In the genomic region with DNA sequence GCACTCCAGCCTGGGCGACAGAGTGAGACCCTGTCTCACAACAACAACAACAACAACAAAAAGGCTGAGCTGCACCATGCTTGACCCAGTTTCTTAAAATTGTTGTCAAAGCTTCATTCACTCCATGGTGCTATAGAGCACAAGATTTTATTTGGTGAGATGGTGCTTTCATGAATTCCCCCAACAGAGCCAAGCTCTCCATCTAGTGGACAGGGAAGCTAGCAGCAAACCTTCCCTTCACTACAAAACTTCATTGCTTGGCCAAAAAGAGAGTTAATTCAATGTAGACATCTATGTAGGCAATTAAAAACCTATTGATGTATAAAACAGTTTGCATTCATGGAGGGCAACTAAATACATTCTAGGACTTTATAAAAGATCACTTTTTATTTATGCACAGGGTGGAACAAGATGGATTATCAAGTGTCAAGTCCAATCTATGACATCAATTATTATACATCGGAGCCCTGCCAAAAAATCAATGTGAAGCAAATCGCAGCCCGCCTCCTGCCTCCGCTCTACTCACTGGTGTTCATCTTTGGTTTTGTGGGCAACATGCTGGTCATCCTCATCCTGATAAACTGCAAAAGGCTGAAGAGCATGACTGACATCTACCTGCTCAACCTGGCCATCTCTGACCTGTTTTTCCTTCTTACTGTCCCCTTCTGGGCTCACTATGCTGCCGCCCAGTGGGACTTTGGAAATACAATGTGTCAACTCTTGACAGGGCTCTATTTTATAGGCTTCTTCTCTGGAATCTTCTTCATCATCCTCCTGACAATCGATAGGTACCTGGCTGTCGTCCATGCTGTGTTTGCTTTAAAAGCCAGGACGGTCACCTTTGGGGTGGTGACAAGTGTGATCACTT, we compare ENCODE assay signal across 9 cellular contexts. TPM values are rescaled to one million over a fixed set of nuclear protein-coding genes. Genes with fewer than 3 reads are reported as not detected.
DNase-seq lines count a peak whose midpoint lies in the region; TF ChIP-seq lines count a peak whose summit lies in the region.
"Had no signal": no experiment of that assay in that cellular context is flagged by ENCODE, and none has a peak within 500 bp of the region (broad histone marks: within the 10 kb centered on the region; RNA-seq: fewer than 3 reads in every experiment).

No MANE protein-coding gene starts in this region.

- no peaks in the 10 kb centered on the region for H3K9me2 ChIP-seq in MM.1S (replicated peaks; ENCODE audit: insufficient read depth, low read length)

- H3K27ac Mint-ChIP-seq in nephron progenitor cell, result no peak overlapping the region

- H3K27ac ChIP-seq in MM.1S (ENCODE audit: low read length), result no peak overlapping the region
- H3K27ac ChIP-seq in breast epithelium, result no peak overlapping the region
- H3K27ac ChIP-seq: BLaER1 had no signal

- no peaks in the 10 kb centered on the region for H3K9me3 Mint-ChIP-seq in nephron progenitor cell

- no peak overlapping the region for H2AFZ ChIP-seq in MM.1S (ENCODE audit: low read length)

- intact Hi-C loops in breast epithelium (cut with DNase I; ENCODE audit: low total_unique reads), result no loop called here

- peaks cover 37% of the 10 kb centered on the region for H3K27me3 Mint-ChIP-seq in nephron progenitor cell (ENCODE audit: low read depth, poor library complexity)

- H3K36me3 Mint-ChIP-seq in nephron progenitor cell (ENCODE audit: low read depth), result no peaks in the 10 kb centered on the region

- H3K36me3 ChIP-seq in MM.1S (replicated peaks; ENCODE audit: insufficient read depth, low read length) (no peaks in the 10 kb centered on the region), breast epithelium (no peaks in the 10 kb centered on the region)
- H3K36me3 ChIP-seq: BLaER1 had no signal

- H3K79me2 ChIP-seq in MM.1S (ENCODE audit: low read length), result no peaks in the 10 kb centered on the region

- 0 out of 2 replicates have a peak overlapping the region, but pooled peaks have one; percentile 23 for H3K4me2 ChIP-seq in MM.1S (ENCODE audit: low read depth, low read length)
- H3K4me2 ChIP-seq: BLaER1 had no signal

- H3K4me1 Mint-ChIP-seq in nephron progenitor cell, result peaks cover 5% of the 10 kb centered on the region

- no peak overlapping the region for H3K4me3 ChIP-seq in MM.1S (ENCODE audit: low read length)
- no peak overlapping the region for H3K4me3 ChIP-seq in breast epithelium
- H3K4me3 ChIP-seq: BLaER1 had no signal

- H3K9me3 ChIP-seq in MM.1S (replicated peaks; ENCODE audit: insufficient read depth, low read length), result no peaks in the 10 kb centered on the region
- no peaks in the 10 kb centered on the region for H3K9me3 ChIP-seq in breast epithelium
- H3K9me3 ChIP-seq: BLaER1 had no signal

- peak; percentile 93 for TF ChIP-seq CTCF in MM.1S (IDR thresholded peaks at IDR 0.05; ENCODE audit: low read length)
- TF ChIP-seq CTCF in breast epithelium (IDR thresholded peaks at IDR 0.05), result peak in 2 of 3 donors; percentile 14 to 30
- TF ChIP-seq CTCF in nephron progenitor cell (IDR thresholded peaks at IDR 0.05), result peak; percentile 29

- H3K4me1 ChIP-seq in MM.1S (ENCODE audit: low read length) (peaks cover 71% of the 10 kb centered on the region), breast epithelium (no peaks in the 10 kb centered on the region)

- H3K9ac ChIP-seq in MM.1S (ENCODE audit: low read length), result no peak overlapping the region
- H3K9ac ChIP-seq: BLaER1 had no signal

- H3K27me3 ChIP-seq in MM.1S (replicated peaks; ENCODE audit: insufficient read depth, low read length), result no peaks in the 10 kb centered on the region
- peaks cover 0 to 3% of the 10 kb centered on the region in 2 donors for H3K27me3 ChIP-seq in breast epithelium
- H3K27me3 ChIP-seq: BLaER1 had no signal

- H3K4me3 Mint-ChIP-seq in nephron progenitor cell, result no peak overlapping the region

- TF ChIP-seq POLR2A in breast epithelium (IDR thresholded peaks at IDR 0.05), result no peak

- DNase-seq in NCI-H146 (lab: John Stamatoyannopoulos, UW) (peak; percentile 15), NCI-H146 treated with DMSO at 0.1 percent for 48 hours (lab: John Stamatoyannopoulos, UW; ENCODE audit: unreplicated experiment) (no peak), MM.1S (peak; percentile 79), breast epithelium (ENCODE audit: low spot score in 2 of 2) (no peak), nephron progenitor cell (no peak), epidermal melanocyte (ENCODE audit: insufficient read length, low spot score) (no peak), NCI-H446 treated with DMSO at 0.1 percent for 48 hours (lab: John Stamatoyannopoulos, UW) (no peak), GM19238 (ENCODE audit: insufficient read length, low spot score) (no peak)

- 0 out of 2 replicates have a peak, but pooled peaks cover 7% of the 10 kb centered on the region for H3F3A ChIP-seq in MM.1S (ENCODE audit: insufficient read depth, low read length)

- H4K20me1 ChIP-seq in MM.1S (ENCODE audit: insufficient read depth, low read length), result no peaks in the 10 kb centered on the region
- H4K20me1 ChIP-seq: BLaER1 had no signal

RNA-seq across cellular contexts. Expression of a gene that starts 2.0 kb away (rescaled TPM):
- total RNA-seq in breast epithelium, result under 1 TPM; 0.73 to 0.98 (median 0.96) TPM

RNA-seq across cellular contexts. Expression of a gene that starts 18.8 kb away (rescaled TPM):
- 1 to 10 TPM; 1.3 to 2.2 (median 2.0) TPM for total RNA-seq in breast epithelium

RNA-seq across cellular contexts. Expression of a gene that starts 34.3 kb away (rescaled TPM):
- total RNA-seq in breast epithelium, result 1 to 10 TPM; 3.8 to 9.2 (median 4.1) TPM

Comparison
In these comparisons a context has a peak if more than half of its experiments do, and no peak if none do; other contexts are left out.
1. DNase-seq: peak in NCI-H146 (single experiment) and MM.1S (single experiment); none in NCI-H146 treated with DMSO at 0.1 percent for 48 hours (single experiment), breast epithelium (0 of 2), nephron progenitor cell (single experiment), epidermal melanocyte (single experiment), NCI-H446 treated with DMSO at 0.1 percent for 48 hours (single experiment) and GM19238 (single experiment).
2. CTCF ChIP-seq: peak in every context shown above with its lines; median percentile 93 in MM.1S; 29 in nephron progenitor cell; 22 in breast epithelium.